In genomic region chr15:62742409-62743171, GRCh38 we compare ENCODE assay signal across 9 cellular contexts.
A peak's percentile ranks its signal among the peaks of the same experiment; 100 is the strongest.
DNase-seq lines count a peak whose midpoint lies in the region; ATAC-seq and TF ChIP-seq lines count a peak whose summit lies in the region.
"Had no signal": no experiment of that assay in that cellular context is flagged by ENCODE, and none has a peak within 500 bp of the region (broad histone marks: within the 10 kb centered on the region; RNA-seq: fewer than 3 reads in every experiment).

No MANE protein-coding gene starts in this region.

- H3K27me3 ChIP-seq in SJSA1 (replicated peaks): no peaks in the 10 kb centered on the region
- H3K27me3 ChIP-seq: BLaER1 had no signal

- peaks cover 5% of the 10 kb centered on the region for H3K36me3 Mint-ChIP-seq in chondrocyte (ENCODE audit: low read depth)

- H3K9me3 Mint-ChIP-seq in chondrocyte (ENCODE audit: low read depth): no peaks in the 10 kb centered on the region

- no peak overlapping the region for H3K4me3 Mint-ChIP-seq in chondrocyte (ENCODE audit: unreplicated experiment)

- peak overlapping the region; percentile 23; the same call in 1 of the 2 replicates for H3K27ac ChIP-seq in SJSA1
- H3K27ac ChIP-seq: BLaER1 had no signal

- peak; percentile 11 for DNase-seq in DMS153 treated with DMSO at 0.1 percent for 48 hours (lab: John Stamatoyannopoulos, UW; ENCODE audit: unreplicated experiment)
- no peak for DNase-seq in DMS153 (lab: John Stamatoyannopoulos, UW)
- peak; percentile 51 for DNase-seq in LoVo (ENCODE audit: low spot score)
- peak; percentile 60 to 71 for DNase-seq in SJSA1 (ENCODE audit: low read depth in 1 of 2, low spot score in 2 of 2)
- DNase-seq in chondrocyte (ENCODE audit: low spot score): no peak
- DNase-seq in left kidney (ENCODE audit: low read depth, low spot score): peak; percentile 87
- DNase-seq in stimulated activated CD4-positive, alpha-beta T cell treated with anti-CD3 and anti-CD28 coated beads, Interleukin-2, amount 100 ng/mL, for 4 hours (ENCODE audit: low read depth): peak; percentile 8

- H3K9me3 ChIP-seq in SJSA1 (replicated peaks): no peaks in the 10 kb centered on the region
- H3K9me3 ChIP-seq: BLaER1 had no signal

- no peak for ATAC-seq in activated CD4-positive, CD25-positive, alpha-beta regulatory T cell treated with anti-CD3 and anti-CD28 coated beads, Interleukin-2, amount 50 U/mL, for 24 hours

- peaks cover 19% of the 10 kb centered on the region for H3K4me1 Mint-ChIP-seq in chondrocyte (ENCODE audit: low read depth)

- H3K4me1 ChIP-seq in SJSA1 (replicated peaks): peaks cover 33% of the 10 kb centered on the region
- H3K4me1 ChIP-seq: BLaER1 had no signal

- H3K36me3 ChIP-seq in SJSA1: peaks cover 10% of the 10 kb centered on the region
- H3K36me3 ChIP-seq: BLaER1 had no signal

- no peaks in the 10 kb centered on the region for H3K27me3 Mint-ChIP-seq in chondrocyte (ENCODE audit: low read depth)

- peak overlapping the region; percentile 85 for H3K27ac Mint-ChIP-seq in chondrocyte (ENCODE audit: unreplicated experiment)

- H3K4me3 ChIP-seq in SJSA1: no peak overlapping the region
- H3K4me3 ChIP-seq: BLaER1 had no signal

- peak; percentile 94 for TF ChIP-seq CTCF in chondrocyte (IDR thresholded peaks at IDR 0.05)

Comparison
In these comparisons a context has a peak if more than half of its experiments do, and no peak if none do; other contexts are left out.
1. DNase-seq: peak in DMS153 treated with DMSO at 0.1 percent for 48 hours (single experiment), LoVo (single experiment), SJSA1 (2 of 2), left kidney (single experiment) and stimulated activated CD4-positive, alpha-beta T cell treated with anti-CD3 and anti-CD28 coated beads, Interleukin-2, amount 100 ng/mL, for 4 hours (single experiment); none in DMS153 (single experiment) and chondrocyte (single experiment).